In the genomic region with DNA sequence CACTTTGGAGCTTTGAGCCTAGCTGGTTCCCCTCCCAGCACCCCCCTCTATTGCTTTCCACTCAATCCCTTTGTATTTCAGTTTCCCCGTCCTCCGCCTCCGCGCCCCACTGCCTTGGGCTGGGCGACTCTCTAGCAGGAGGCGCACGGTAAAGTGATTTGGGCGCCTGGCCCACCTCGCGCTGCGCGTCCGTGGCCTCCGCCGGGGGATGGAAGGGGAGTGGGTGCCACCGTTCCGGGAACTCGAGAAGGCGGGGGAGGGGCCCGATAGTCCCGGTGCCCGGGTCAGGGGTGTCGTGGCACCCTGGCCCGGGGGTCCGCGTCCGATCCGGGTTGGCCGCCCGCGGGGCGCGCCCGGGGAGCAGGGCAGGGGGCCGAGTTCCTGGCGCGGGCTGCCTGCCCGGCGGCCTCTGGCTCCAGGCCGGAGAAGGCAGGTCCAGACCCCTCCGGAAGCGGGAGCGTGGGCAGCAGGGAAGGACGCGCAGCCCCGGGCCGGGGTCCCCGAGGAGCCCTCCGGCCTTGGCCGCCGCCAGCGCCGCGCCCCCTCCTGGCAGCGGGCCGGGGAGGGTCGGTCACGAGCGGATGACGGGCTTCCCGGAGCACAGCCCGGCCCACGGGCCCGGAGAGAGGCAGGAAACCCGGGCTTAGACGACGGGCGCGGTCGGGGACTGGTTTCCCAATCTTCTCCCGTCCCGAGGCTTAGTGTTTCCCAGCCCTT, we compare ENCODE assay signal across 9 cellular contexts. TPM values are rescaled to one million over a fixed set of nuclear protein-coding genes. Genes with fewer than 3 reads are reported as not detected.
DNase-seq lines count a peak whose midpoint lies in the region; ATAC-seq and TF ChIP-seq lines count a peak whose summit lies in the region.
"Had no signal": no experiment of that assay in that cellular context is flagged by ENCODE, and none has a peak within 500 bp of the region (broad histone marks: within the 10 kb centered on the region; RNA-seq: fewer than 3 reads in every experiment).

No MANE protein-coding gene starts in this region.

- H3K36me3 ChIP-seq in endodermal cell (ENCODE audit: control insufficient read depth, insufficient read depth, low read length) = no peaks in the 10 kb centered on the region
- H3K36me3 ChIP-seq in mesendoderm (ENCODE audit: control insufficient read depth, insufficient read depth, low read length) = no peaks in the 10 kb centered on the region
- H3K36me3 ChIP-seq in upper lobe of left lung = no peaks in the 10 kb centered on the region

- H3K27me3 ChIP-seq in endodermal cell (ENCODE audit: control insufficient read depth, insufficient read depth, low read length, poor library complexity, severe bottlenecking) (peaks cover 22% of the 10 kb centered on the region), mesendoderm (ENCODE audit: insufficient read depth, low read length, poor library complexity) (no peaks in the 10 kb centered on the region), upper lobe of left lung (peaks cover 0 to 7% (median 4%) of the 10 kb centered on the region in 4 donors)

- H3K56ac ChIP-seq in mesendoderm (ENCODE audit: low read length) = peak overlapping the region; percentile 78

- no peaks in the 10 kb centered on the region for H3K79me1 ChIP-seq in mesendoderm (ENCODE audit: low read length)

- H3K9me3 Mint-ChIP-seq in endodermal cell = no peaks in the 10 kb centered on the region

- no peak overlapping the region for H4K5ac ChIP-seq in mesendoderm (ENCODE audit: low read length)

- no peak overlapping the region for H3K4ac ChIP-seq in mesendoderm (ENCODE audit: low read depth, low read length)

- H3K4me1 ChIP-seq in endodermal cell (ENCODE audit: control insufficient read depth, insufficient read depth, low read length) = no peaks in the 10 kb centered on the region
- H3K4me1 ChIP-seq in mesendoderm (ENCODE audit: control insufficient read depth, low read depth, low read length) = peaks cover 2% of the 10 kb centered on the region
- H3K4me1 ChIP-seq in upper lobe of left lung = peaks cover 5 to 14% (median 10%) of the 10 kb centered on the region in 4 donors

- no peak overlapping the region for H3K4me3 ChIP-seq in endodermal cell (ENCODE audit: low read length)
- peak overlapping the region; percentile 19 for H3K4me3 ChIP-seq in mesendoderm (ENCODE audit: low read length)
- peak overlapping the region; percentile 8 to 51 (median 48) for H3K4me3 ChIP-seq in upper lobe of left lung

- H2AK5ac ChIP-seq in mesendoderm (ENCODE audit: low read length) = no peak overlapping the region

- H2BK5ac ChIP-seq in mesendoderm (ENCODE audit: low read length) = no peak overlapping the region

- peak; percentile 71 for TF ChIP-seq CTCF in endodermal cell (conservative IDR thresholded peaks at IDR 0.05)
- TF ChIP-seq CTCF in upper lobe of left lung (IDR thresholded peaks at IDR 0.05) = peak in 4 of 6 experiments; percentile 22 to 40 (median 32)

- H4K8ac ChIP-seq in mesendoderm (ENCODE audit: low read depth, low read length) = peak overlapping the region; percentile 58

- no peak overlapping the region for H2BK120ac ChIP-seq in mesendoderm (ENCODE audit: low read depth, low read length)

- peak; percentile 17 for DNase-seq in activated T-cell treated with anti-CD3 and anti-CD28 coated beads for 1 hour (ENCODE audit: low read depth)
- DNase-seq in activated T-cell treated with anti-CD3 and anti-CD28 coated beads for 4 hours = no peak
- peak; percentile 89 for DNase-seq in endodermal cell
- DNase-seq in mesendoderm = no peak
- peak; percentile 55 to 94 for DNase-seq in upper lobe of left lung
- DNase-seq in HEK293T (ENCODE audit: extremely low spot score) = no peak
- no peak for DNase-seq in NCI-H2081 treated with DMSO at 0.1 percent for 48 hours (lab: John Stamatoyannopoulos, UW)
- DNase-seq: DND-41 had no signal

- CTCF ChIA-PET in HEK293T (lab: Yijun Ruan, JAX) = no interaction called here

- no peaks in the 10 kb centered on the region for H3K36me3 Mint-ChIP-seq in endodermal cell (ENCODE audit: low read depth)

- H3K9me3 ChIP-seq in endodermal cell (ENCODE audit: control insufficient read depth, low read length) (no peaks in the 10 kb centered on the region), upper lobe of left lung (no peaks in the 10 kb centered on the region)

- WGBS in endodermal cell (ENCODE audit: insufficient coverage in 1 of 2, insufficient read length in 1 of 2), 2 experiments = 45% methylated on average over 42 to 72 of the region's 72 CpGs
- WGBS in mesendoderm (ENCODE audit: extremely low coverage, insufficient coverage, low lambda C conversion rate) = no CpG with 5 or more reads among the region's 72 CpGs
- 6 to 56% methylated on average over 7 to 22 of the region's 72 CpGs for WGBS in upper lobe of left lung, 2 donors

- TF ChIP-seq POLR2A in upper lobe of left lung (IDR thresholded peaks at IDR 0.05) = peak in 2 of 4 donors; percentile 27 to 39

- peaks cover 11% of the 10 kb centered on the region for H3K4me1 Mint-ChIP-seq in endodermal cell

- peak overlapping the region; percentile 48 for H3K4me3 Mint-ChIP-seq in endodermal cell

- POLR2A ChIA-PET in HEK293T (lab: Yijun Ruan, JAX) = no interaction called here

- ATAC-seq in upper lobe of left lung (ENCODE audit: low FRiP score in 2 of 2) (peak in 1 of 2 donors; percentile 94), GM21526 (IDR thresholded peaks at IDR 0.05; ENCODE audit: low FRiP score, unreplicated experiment) (no peak)

- H3K23ac ChIP-seq in mesendoderm (ENCODE audit: low read length) = peak overlapping the region; percentile 66

- H3K9ac ChIP-seq in endodermal cell (ENCODE audit: extremely low read depth, low read length, poor library complexity, severe bottlenecking) (no peak overlapping the region), mesendoderm (ENCODE audit: low read length) (peak overlapping the region; percentile 56)

- H3K4me2 ChIP-seq in mesendoderm (ENCODE audit: low read length) = peak overlapping the region; percentile 50

- H3K27ac Mint-ChIP-seq in endodermal cell = no peak overlapping the region

- no peaks in the 10 kb centered on the region for H3K79me2 ChIP-seq in mesendoderm (ENCODE audit: control insufficient read depth, insufficient read depth, low read length)

- H3K18ac ChIP-seq in mesendoderm (ENCODE audit: low read length) = peak overlapping the region; percentile 29

- H3K27me3 Mint-ChIP-seq in endodermal cell (ENCODE audit: insufficient read depth) = peaks cover 22% of the 10 kb centered on the region

- H3K27ac ChIP-seq in endodermal cell (ENCODE audit: low read depth, low read length) (no peak overlapping the region), mesendoderm (ENCODE audit: low read depth, low read length) (no peak overlapping the region), upper lobe of left lung (peak overlapping the region; percentile 74 to 93 (median 82))

- no peak overlapping the region for H2BK15ac ChIP-seq in mesendoderm (replicated peaks; ENCODE audit: low read depth)

- TF ChIP-seq EP300 in upper lobe of left lung (IDR thresholded peaks at IDR 0.05) = no peak

TF ChIP-seq in HEK293T, 16 proteins besides CTCF, POLR2A, EP300 and RAD21:
- TF ChIP-seq TARDBP (IDR thresholded peaks at IDR 0.05) = no peak
- no peak for TF ChIP-seq BHLHE40 (IDR thresholded peaks at IDR 0.05; ENCODE audit: borderline replicate concordance)

RNA-seq across cellular contexts. Expression of gene MEOX1, which starts 15.8 kb away (rescaled TPM):
- not detected for total RNA-seq in endodermal cell
- polyA plus RNA-seq in endodermal cell (2013, experiment 1 of 2) = 1.5 TPM
- polyA plus RNA-seq in endodermal cell (2013, experiment 2 of 2) = 1.6 TPM
- polyA plus RNA-seq in mesendoderm (2013, experiment 1 of 2) = 0.04 TPM
- 0.04 TPM for polyA plus RNA-seq in mesendoderm (2013, experiment 2 of 2)
- total RNA-seq in upper lobe of left lung = 1 to 10 TPM in 2 of 6 donors, under 1 TPM in 1, not detected in 3; 0.98 to 3.0 (median 1.6) TPM

Comparison
In these comparisons a context has a peak if more than half of its experiments do, and no peak if none do; other contexts are left out.
1. DNase-seq: peak in activated T-cell treated with anti-CD3 and anti-CD28 coated beads for 1 hour (single experiment), endodermal cell (single experiment) and upper lobe of left lung (2 of 2); none in activated T-cell treated with anti-CD3 and anti-CD28 coated beads for 4 hours (single experiment), mesendoderm (single experiment), HEK293T (single experiment) and NCI-H2081 treated with DMSO at 0.1 percent for 48 hours (single experiment).
2. H3K27ac ChIP-seq: peak in upper lobe of left lung (4 of 4); none in endodermal cell (single experiment) and mesendoderm (single experiment).